In the genomic region with DNA sequence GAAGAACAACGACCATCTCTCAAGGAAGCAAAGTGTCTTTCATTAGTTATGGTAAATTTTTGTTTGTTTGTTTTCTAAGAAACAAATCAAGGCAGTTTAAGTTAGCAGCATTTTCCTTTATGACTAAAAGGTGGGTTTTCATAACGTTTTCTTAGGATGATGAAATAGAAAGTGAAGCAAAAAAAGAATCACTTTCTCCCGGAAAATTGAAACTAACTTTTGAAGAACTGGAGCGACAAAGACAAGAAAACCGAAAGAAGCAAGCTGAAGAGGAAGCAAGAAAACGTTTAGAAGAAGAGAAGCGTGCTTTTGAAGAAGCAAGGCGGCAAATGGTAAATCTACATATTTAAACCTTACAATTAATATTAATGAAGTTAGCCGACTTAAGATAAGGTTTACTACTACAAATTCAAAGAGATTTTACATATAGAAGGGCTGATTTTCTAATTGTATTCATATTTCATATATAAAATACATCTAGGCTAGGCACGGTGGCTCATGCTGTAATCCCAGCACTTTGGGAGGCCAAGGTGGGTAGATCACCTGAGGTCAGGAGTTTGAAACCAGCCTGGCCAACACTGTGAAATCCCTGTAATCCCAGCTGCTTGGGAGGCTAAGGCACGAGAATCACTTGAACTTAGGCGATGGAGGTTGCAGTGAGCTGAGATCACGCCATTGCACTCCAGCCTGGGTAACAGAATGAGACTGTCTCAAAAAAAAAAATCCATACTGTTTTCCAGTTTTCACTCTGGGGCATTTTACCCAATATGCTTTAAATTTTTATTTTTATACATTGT, we compare ENCODE assay signal across 12 cellular contexts. TPM values are rescaled to one million over a fixed set of nuclear protein-coding genes. Genes with fewer than 3 reads are reported as not detected.
DNase-seq lines count a peak whose midpoint lies in the region; ATAC-seq and TF ChIP-seq lines count a peak whose summit lies in the region.
"Had no signal": no experiment of that assay in that cellular context is flagged by ENCODE, and none has a peak within 500 bp of the region (broad histone marks: within the 10 kb centered on the region; RNA-seq: fewer than 3 reads in every experiment).

No MANE protein-coding gene starts in this region.

- no peaks in the 10 kb centered on the region for H3K9me3 ChIP-seq in mesenchymal stem cell (ENCODE audit: control insufficient read depth, low read length)
- H3K9me3 ChIP-seq: tibial artery had no signal

- H3K4me3 ChIP-seq in GM12865 (ENCODE audit: low read depth, low read length), result peak overlapping the region; percentile 58
- no peak overlapping the region for H3K4me3 ChIP-seq in mesenchymal stem cell (ENCODE audit: insufficient read depth in 1 of 2, low read depth in 1 of 2, low read length in 2 of 2)
- H3K4me3 ChIP-seq: tibial artery had no signal

- H2AFZ ChIP-seq in mesenchymal stem cell (ENCODE audit: low read depth, low read length), result no peak overlapping the region

- no peaks in the 10 kb centered on the region for H3K4me1 ChIP-seq in mesenchymal stem cell (ENCODE audit: control insufficient read depth, insufficient read depth, low read depth, low read length)

- no peak overlapping the region for H3K23ac ChIP-seq in mesenchymal stem cell (ENCODE audit: low read length in 2 of 2)

- H3K4ac ChIP-seq in mesenchymal stem cell (ENCODE audit: low read depth in 1 of 2, low read length in 2 of 2), result no peak overlapping the region

- H2AK5ac ChIP-seq in mesenchymal stem cell (ENCODE audit: low read length, severe bottlenecking), result no peak overlapping the region

- H3K14ac ChIP-seq in mesenchymal stem cell (ENCODE audit: low read length in 2 of 2), result no peak overlapping the region

- no peaks in the 10 kb centered on the region for H3K9me3 Mint-ChIP-seq in mesothelial cell of epicardium

- WGBS in mesenchymal stem cell, result 86% methylated on average over 9 of the region's 13 CpGs

- H3K18ac ChIP-seq in mesenchymal stem cell (ENCODE audit: low read depth in 1 of 2, low read length in 2 of 2), result no peak overlapping the region

- no peak overlapping the region for H4K8ac ChIP-seq in mesenchymal stem cell (ENCODE audit: low read length)

- peaks cover 4% of the 10 kb centered on the region for H3K79me1 ChIP-seq in mesenchymal stem cell (replicated peaks; ENCODE audit: low read length, poor library complexity, severe bottlenecking)

- peaks cover 4% of the 10 kb centered on the region for H3K4me1 Mint-ChIP-seq in mesothelial cell of epicardium

- no peak overlapping the region for H2BK15ac ChIP-seq in mesenchymal stem cell (ENCODE audit: low read depth, poor library complexity, severe bottlenecking)

- ATAC-seq in GM21723 (IDR thresholded peaks at IDR 0.05; ENCODE audit: unreplicated experiment), result peak; percentile 66
- ATAC-seq: sciatic nerve had no signal

- peaks cover 3% of the 10 kb centered on the region for H3K36me3 Mint-ChIP-seq in mesothelial cell of epicardium

- H3K27ac ChIP-seq in mesenchymal stem cell (ENCODE audit: low read length, poor library complexity, severe bottlenecking), result no peak overlapping the region
- H3K27ac ChIP-seq: tibial artery had no signal

- TF ChIP-seq CTCF in GM12865 (IDR thresholded peaks at IDR 0.05; ENCODE audit: insufficient read depth, low read depth, low read length, missing control alignments) (no peak), mesothelial cell of epicardium (IDR thresholded peaks at IDR 0.05; ENCODE audit: unreplicated experiment) (no peak)

- no peak overlapping the region for H2BK5ac ChIP-seq in mesenchymal stem cell (ENCODE audit: low read depth, low read length, poor library complexity, severe bottlenecking)

- no peaks in the 10 kb centered on the region for H3K27me3 ChIP-seq in mesenchymal stem cell (ENCODE audit: control insufficient read depth in 1 of 2, insufficient read depth in 1 of 2, low read length in 2 of 2)
- H3K27me3 ChIP-seq: tibial artery had no signal

- H2BK120ac ChIP-seq in mesenchymal stem cell (ENCODE audit: low read depth, low read length), result no peak overlapping the region

- no peaks in the 10 kb centered on the region for H3K27me3 Mint-ChIP-seq in mesothelial cell of epicardium (ENCODE audit: low read depth)

- H3K27ac Mint-ChIP-seq in mesothelial cell of epicardium, result peak overlapping the region; percentile 9

- H3K4me3 Mint-ChIP-seq in mesothelial cell of epicardium, result no peak overlapping the region

- H3K4me2 ChIP-seq in mesenchymal stem cell (ENCODE audit: low read length, poor library complexity, severe bottlenecking), result no peak overlapping the region

- H2BK12ac ChIP-seq in mesenchymal stem cell (ENCODE audit: low read length in 2 of 2), result no peak overlapping the region

- peaks cover 7 to 55% of the 10 kb centered on the region in 2 experiments for H3K36me3 ChIP-seq in mesenchymal stem cell (ENCODE audit: control insufficient read depth in 1 of 2, insufficient read depth in 2 of 2, low read depth in 1 of 2, low read length in 2 of 2)

- peak; percentile 69 for DNase-seq in GM12865 (ENCODE audit: low read depth)
- DNase-seq in RPMI7951 (ENCODE audit: low read depth), result peak; percentile 13
- DNase-seq in mesothelial cell of epicardium (ENCODE audit: low spot score in 2 of 2, unreplicated experiment in 2 of 2), result no peak
- DNase-seq in mesenchymal stem cell, result no peak
- no peak for DNase-seq in NCI-H1092 treated with DMSO at 0.1 percent for 48 hours (lab: John Stamatoyannopoulos, UW)
- DNase-seq in SHP77 treated with DMSO at 0.1 percent for 48 hours (lab: John Stamatoyannopoulos, UW), result no peak
- DNase-seq in NCI-H82 (lab: John Stamatoyannopoulos, UW), result no peak
- DNase-seq: activated CD4-positive, CD25-positive, alpha-beta regulatory T cell; NCI-H2029 treated with DMSO at 0.1 percent for 48 hours; tibial artery had no signal

- H3K9ac ChIP-seq in mesenchymal stem cell (ENCODE audit: low read length), result no peak overlapping the region

- no peak overlapping the region for H4K91ac ChIP-seq in mesenchymal stem cell (ENCODE audit: low read length)

RNA-seq across cellular contexts. Expression of gene NEXN, which starts 38.3 kb away (rescaled TPM):
- total RNA-seq in RPMI7951 (2014; rRNA removed; shearing (Covaris generic)), result 1.7 and 3.4 TPM in 2 replicates
- total RNA-seq in mesothelial cell of epicardium, result 6.9 to 8.2 TPM (median 7.0 TPM) in 3 replicates
- polyA plus RNA-seq in mesenchymal stem cell (2013, experiment 1 of 2), result 133 TPM
- polyA plus RNA-seq in mesenchymal stem cell (2013, experiment 2 of 2), result 136 TPM

RNA-seq across cellular contexts. Expression of gene FUBP1, which starts 52.1 kb away (rescaled TPM):
- total RNA-seq in RPMI7951 (2014; rRNA removed; shearing (Covaris generic)), result 72.6 and 80.1 TPM in 2 replicates
- total RNA-seq in mesothelial cell of epicardium, result 287 to 291 TPM (median 288 TPM) in 3 replicates
- 77.5 TPM for polyA plus RNA-seq in mesenchymal stem cell (2013, experiment 1 of 2)
- polyA plus RNA-seq in mesenchymal stem cell (2013, experiment 2 of 2), result 71.5 TPM

Comparison
In these comparisons a context has a peak if more than half of its experiments do, and no peak if none do; other contexts are left out.
1. DNase-seq: peak in GM12865 (single experiment) and RPMI7951 (single experiment); none in mesothelial cell of epicardium (0 of 2), mesenchymal stem cell (single experiment), NCI-H1092 treated with DMSO at 0.1 percent for 48 hours (single experiment), SHP77 treated with DMSO at 0.1 percent for 48 hours (single experiment) and NCI-H82 (single experiment).